ENCODE assay signal across 11 cellular contexts in the genomic region with DNA sequence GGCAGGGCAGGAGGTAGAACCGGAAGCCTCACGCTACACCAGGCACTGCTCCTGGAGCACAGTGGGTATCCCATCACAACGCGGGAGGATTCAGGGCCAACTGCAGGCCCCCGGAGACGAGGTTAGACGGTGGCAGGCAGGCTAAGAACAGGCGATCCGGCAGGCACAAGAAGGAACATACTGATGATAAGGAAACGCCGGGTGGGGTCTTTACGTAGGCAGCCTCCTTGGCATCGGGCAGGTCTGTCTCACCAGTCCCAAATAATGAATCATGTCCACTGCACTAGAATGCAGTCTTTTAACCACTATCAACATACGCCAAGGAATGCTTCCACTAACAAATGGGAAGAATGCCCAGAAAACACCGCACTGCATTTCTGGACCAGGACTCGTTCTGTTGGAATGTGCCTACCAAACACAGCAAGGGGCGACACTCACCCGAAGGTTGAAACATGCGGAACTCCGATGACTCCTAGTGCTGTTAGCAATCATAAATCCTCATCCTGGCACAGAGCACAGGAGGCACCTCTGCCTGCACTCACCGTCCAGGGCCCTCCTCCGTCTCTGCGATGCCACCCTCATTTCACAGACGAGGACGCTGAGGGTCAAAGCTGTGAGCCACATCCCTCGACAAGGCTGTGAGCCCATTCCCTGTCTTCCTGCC. TPM values are rescaled to one million over a fixed set of nuclear protein-coding genes. Genes with fewer than 3 reads are reported as not detected.
DNase-seq lines count a peak whose midpoint lies in the region.
"Had no signal": no experiment of that assay in that cellular context is flagged by ENCODE, and none has a peak within 500 bp of the region (broad histone marks: within the 10 kb centered on the region; RNA-seq: fewer than 3 reads in every experiment).

No MANE protein-coding gene starts in this region.

- no peak overlapping the region for H3K56ac ChIP-seq in mesendoderm (ENCODE audit: low read length)

- no peak overlapping the region for H3K9ac ChIP-seq in mesendoderm (ENCODE audit: low read length)

- no peak overlapping the region for H3K18ac ChIP-seq in mesendoderm (ENCODE audit: low read length)

- H3K4ac ChIP-seq in mesendoderm (ENCODE audit: low read depth, low read length): no peak overlapping the region

- no peak overlapping the region for H2BK120ac ChIP-seq in mesendoderm (ENCODE audit: low read depth, low read length)

- H3K79me1 ChIP-seq in mesendoderm (ENCODE audit: low read length): no peaks in the 10 kb centered on the region

- no peak overlapping the region for H4K5ac ChIP-seq in mesendoderm (ENCODE audit: low read length)

- no peak overlapping the region for H2BK15ac ChIP-seq in mesendoderm (replicated peaks; ENCODE audit: low read depth)

- H2BK5ac ChIP-seq in mesendoderm (ENCODE audit: low read length): no peak overlapping the region

- H3K27me3 ChIP-seq in mesendoderm (ENCODE audit: insufficient read depth, low read length, poor library complexity): no peaks in the 10 kb centered on the region

- in situ Hi-C loops in KBM-7 (cut with MboI; ENCODE audit: low pct_unique_long_range_greater_than_20kb, low sequenced_read_pairs): no loop called here

- H3K23ac ChIP-seq in mesendoderm (ENCODE audit: low read length): no peak overlapping the region

- no peak overlapping the region for H2AK5ac ChIP-seq in mesendoderm (ENCODE audit: low read length)

- H3K36me3 ChIP-seq in mesendoderm (ENCODE audit: control insufficient read depth, insufficient read depth, low read length) (no peaks in the 10 kb centered on the region), urinary bladder (ENCODE audit: insufficient read depth) (no peaks in the 10 kb centered on the region)

- H3K27ac ChIP-seq in mesendoderm (ENCODE audit: low read depth, low read length): no peak overlapping the region
- peak overlapping the region; percentile 30 for H3K27ac ChIP-seq in urinary bladder (ENCODE audit: low read depth)

- peak; percentile 17 for DNase-seq in activated CD8-positive, alpha-beta memory T cell treated with anti-CD3 and anti-CD28 coated beads for 24 hours
- DNase-seq in activated CD8-positive, alpha-beta memory T cell treated with anti-CD3 and anti-CD28 coated beads, Interleukin-2, amount 50 U/mL, for 4 hours: no peak
- DNase-seq in ecto neural progenitor cell (ENCODE audit: low spot score) (peak; percentile 32), mesendoderm (peak; percentile 45), NCI-H2171 treated with DMSO at 0.1 percent for 48 hours (lab: John Stamatoyannopoulos, UW) (no peak), KBM-7 (no peak)
- DNase-seq in effector CD8-positive, alpha-beta T cell (lab: John Stamatoyannopoulos, UW): no peak
- DNase-seq: activated gamma-delta T cell treated with Interleukin-2 at 50 U/mL for 16 hours; NK-92 treated with Interleukin-12 subunit alpha and Interleukin-12 subunit beta, amount 100 ng/mL, for 24 hours had no signal

- H3K4me1 ChIP-seq in mesendoderm (ENCODE audit: control insufficient read depth, low read depth, low read length): no peaks in the 10 kb centered on the region
- H3K4me1 ChIP-seq in urinary bladder (ENCODE audit: insufficient read depth): no peaks in the 10 kb centered on the region

- H3K4me2 ChIP-seq in mesendoderm (ENCODE audit: low read length): no peak overlapping the region

- no CpG with 5 or more reads among the region's 26 CpGs for WGBS in mesendoderm (ENCODE audit: extremely low coverage, insufficient coverage, low lambda C conversion rate)
- WGBS in urinary bladder: 42% methylated on average over 26 of the region's 26 CpGs

- no peak overlapping the region for H3K4me3 ChIP-seq in mesendoderm (ENCODE audit: low read length)
- H3K4me3 ChIP-seq in urinary bladder (ENCODE audit: low read depth, low read length): no peak overlapping the region
- H3K4me3 ChIP-seq: skin epidermis had no signal

- no peak overlapping the region for H4K8ac ChIP-seq in mesendoderm (ENCODE audit: low read depth, low read length)

- H3K79me2 ChIP-seq in mesendoderm (ENCODE audit: control insufficient read depth, insufficient read depth, low read length): no peaks in the 10 kb centered on the region

RNA-seq across cellular contexts. Expression of a gene that starts 35.2 kb away (rescaled TPM):
- 2.1 TPM for polyA plus RNA-seq in mesendoderm (2013, experiment 1 of 2)
- polyA plus RNA-seq in mesendoderm (2013, experiment 2 of 2): 2.6 TPM
- 30.5 TPM for total RNA-seq in urinary bladder
- 16.1 TPM for polyA plus RNA-seq in urinary bladder

Comparison
In these comparisons a context has a peak if more than half of its experiments do, and no peak if none do; other contexts are left out.
1. DNase-seq: peak in activated CD8-positive, alpha-beta memory T cell treated with anti-CD3 and anti-CD28 coated beads for 24 hours (single experiment), ecto neural progenitor cell (single experiment) and mesendoderm (single experiment); none in activated CD8-positive, alpha-beta memory T cell treated with anti-CD3 and anti-CD28 coated beads, Interleukin-2, amount 50 U/mL, for 4 hours (single experiment), effector CD8-positive, alpha-beta T cell (single experiment), NCI-H2171 treated with DMSO at 0.1 percent for 48 hours (single experiment) and KBM-7 (single experiment).